Comparison of ENCODE assay signal across 1 cellular context in genomic region chr6:84618836-84619235, GRCh38.
TF ChIP-seq lines count a peak whose summit lies in the region.

No MANE protein-coding gene starts in this region.

TF ChIP-seq in H1, 55 proteins besides CTCF, POLR2A, EP300 and RAD21 (continued from another document):
- TF ChIP-seq CHD7 (IDR thresholded peaks at IDR 0.05; ENCODE audit: insufficient replicate concordance, low read length), result no peak
